ENCODE assay signal across 8 cellular contexts in the genomic region with DNA sequence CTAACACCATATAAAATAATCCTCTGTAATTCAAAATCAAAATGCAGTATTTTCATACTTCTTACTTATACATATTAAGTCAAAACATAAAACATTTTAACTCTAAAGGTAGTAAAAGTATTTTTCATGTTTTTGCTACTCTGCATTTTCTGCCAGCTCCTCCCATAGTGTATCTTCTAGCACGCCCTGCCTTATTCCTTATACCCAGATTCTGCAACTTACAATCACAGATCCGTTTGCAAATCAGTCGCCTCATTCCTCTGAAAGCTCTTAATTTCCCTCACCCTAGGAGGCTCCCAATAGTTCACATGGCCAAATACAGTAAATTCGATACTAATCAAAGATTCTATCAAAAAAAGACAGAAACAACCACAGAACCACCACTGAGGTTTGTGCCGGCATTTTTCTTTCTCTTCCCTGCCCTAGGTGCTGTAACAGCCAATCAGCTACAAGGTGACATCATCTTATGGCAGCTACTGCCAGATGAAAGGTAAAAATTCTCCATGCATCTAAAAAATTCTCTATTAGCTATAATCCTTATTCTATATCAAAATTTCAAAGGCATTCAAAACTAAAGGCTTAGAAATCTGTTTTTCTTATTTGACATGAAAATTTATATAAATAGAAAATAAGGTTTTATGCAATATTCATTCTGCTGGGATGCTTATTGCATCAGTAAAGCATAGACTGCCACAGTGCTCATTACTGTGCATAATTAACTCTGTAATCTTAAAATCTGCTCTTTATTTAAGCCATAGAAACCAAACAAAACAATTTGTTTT.
DNase-seq lines count a peak whose midpoint lies in the region; ATAC-seq, FAIRE-seq and TF ChIP-seq lines count a peak whose summit lies in the region.

No MANE protein-coding gene starts in this region.

- TF ChIP-seq EP300 in Ishikawa (IDR thresholded peaks at IDR 0.05; ENCODE audit: borderline replicate concordance) (no peak), gastroesophageal sphincter (IDR thresholded peaks at IDR 0.05) (no peak)

- H3K36me3 ChIP-seq in gastroesophageal sphincter (peaks cover 0 to 5% of the 10 kb centered on the region in 2 donors), parathyroid adenoma (ENCODE audit: control insufficient read depth, insufficient read depth, low read length) (no peaks in the 10 kb centered on the region)

- no peak overlapping the region for H3K9ac ChIP-seq in parathyroid adenoma

- peak overlapping the region; percentile 10 for H2AFZ ChIP-seq in parathyroid adenoma

- no peak for TF ChIP-seq RAD21 in Ishikawa (IDR thresholded peaks at IDR 0.05; ENCODE audit: low read depth)

- H3K9me3 Mint-ChIP-seq in activated CD8-positive, alpha-beta T cell treated with anti-CD3 and anti-CD28 coated beads, Interleukin-2, amount 10 ng/mL, durations not matched to agents 7 days and 5 days (ENCODE audit: insufficient read depth) = no peaks in the 10 kb centered on the region

- POLR2A ChIA-PET in activated CD8-positive, alpha-beta T cell treated with anti-CD3 and anti-CD28 coated beads, Interleukin-2, amount 10 ng/mL, durations not matched to agents 7 days and 5 days (lab: Charles Lee) = no interaction called here

- FAIRE-seq in RCC 7860 (lab: Jason Lieb, UNC) = no peak

- H3K27me3 ChIP-seq in gastroesophageal sphincter = no peaks in the 10 kb centered on the region
- H3K27me3 ChIP-seq in parathyroid adenoma (ENCODE audit: control insufficient read depth, insufficient read depth, low read length) = no peaks in the 10 kb centered on the region

- 41 to 47% methylated on average over 5 of the region's 5 CpGs for WGBS in gastroesophageal sphincter (ENCODE audit: low coverage in 1 of 2), 2 donors

- TF ChIP-seq CTCF in 22Rv1 (IDR thresholded peaks at IDR 0.05) (no peak), gastroesophageal sphincter (IDR thresholded peaks at IDR 0.05) (no peak), parathyroid adenoma (IDR thresholded peaks at IDR 0.05) (no peak)

- no peak overlapping the region for H3K27ac Mint-ChIP-seq in activated CD8-positive, alpha-beta T cell treated with anti-CD3 and anti-CD28 coated beads, Interleukin-2, amount 10 ng/mL, durations not matched to agents 7 days and 5 days

- H3K36me3 Mint-ChIP-seq in activated CD8-positive, alpha-beta T cell treated with anti-CD3 and anti-CD28 coated beads, Interleukin-2, amount 10 ng/mL, durations not matched to agents 7 days and 5 days (ENCODE audit: low read depth) = peaks cover 3% of the 10 kb centered on the region

- H3K9me3 ChIP-seq in gastroesophageal sphincter = no peaks in the 10 kb centered on the region
- no peaks in the 10 kb centered on the region for H3K9me3 ChIP-seq in parathyroid adenoma (ENCODE audit: control insufficient read depth, low read length)

- H3K27ac ChIP-seq in 22Rv1 (peak overlapping the region; percentile 25), gastroesophageal sphincter (peak overlapping the region in 1 of 4 donors; percentile 34), parathyroid adenoma (no peak overlapping the region)

- H3K4me3 ChIP-seq in gastroesophageal sphincter (peak overlapping the region; percentile 40 to 60), parathyroid adenoma (ENCODE audit: low read depth, low read length) (peak overlapping the region; percentile 17)

- peaks cover 10% of the 10 kb centered on the region for H3K4me1 Mint-ChIP-seq in activated CD8-positive, alpha-beta T cell treated with anti-CD3 and anti-CD28 coated beads, Interleukin-2, amount 10 ng/mL, durations not matched to agents 7 days and 5 days (ENCODE audit: low read depth)

- H3K4me3 Mint-ChIP-seq in activated CD8-positive, alpha-beta T cell treated with anti-CD3 and anti-CD28 coated beads, Interleukin-2, amount 10 ng/mL, durations not matched to agents 7 days and 5 days = peak overlapping the region; percentile 27

- DNase-seq in activated CD8-positive, alpha-beta T cell treated with anti-CD3 and anti-CD28 coated beads, Interleukin-2, amount 10 ng/mL, durations not matched to agents 7 days and 5 days = peak; percentile 60
- no peak for DNase-seq in RCC 7860 (ENCODE audit: low spot score)
- DNase-seq in ureter (ENCODE audit: low spot score) = no peak

- H3K4me1 ChIP-seq in gastroesophageal sphincter (peaks cover 0 to 17% (median 0%) of the 10 kb centered on the region in 3 donors), parathyroid adenoma (no peaks in the 10 kb centered on the region)

- ATAC-seq in activated CD8-positive, alpha-beta T cell treated with anti-CD3 and anti-CD28 coated beads, Interleukin-2, amount 10 ng/mL, durations not matched to agents 7 days and 5 days = peak; percentile 97
- ATAC-seq in gastroesophageal sphincter (peak; percentile 70), HG03139 (IDR thresholded peaks at IDR 0.05; ENCODE audit: unreplicated experiment) (no peak)

- CTCF ChIA-PET in activated CD8-positive, alpha-beta T cell treated with anti-CD3 and anti-CD28 coated beads, Interleukin-2, amount 10 ng/mL, durations not matched to agents 7 days and 5 days (lab: Charles Lee) = interaction anchor here (0.9 to 1.5 kb wide), 4 partner anchors 8 to 142 kb away, joined by 3 to 5 read pairs (median 4); no protein-coding TSS in a partner anchor

- no peak for TF ChIP-seq POLR2A in gastroesophageal sphincter (IDR thresholded peaks at IDR 0.05)

- H3K4me2 ChIP-seq in parathyroid adenoma (ENCODE audit: low read length) = peak overlapping the region; percentile 50

- H3K27me3 Mint-ChIP-seq in activated CD8-positive, alpha-beta T cell treated with anti-CD3 and anti-CD28 coated beads, Interleukin-2, amount 10 ng/mL, durations not matched to agents 7 days and 5 days (ENCODE audit: low read depth) = no peaks in the 10 kb centered on the region

- no peaks in the 10 kb centered on the region for H3K79me2 ChIP-seq in parathyroid adenoma

TF ChIP-seq in Ishikawa, 13 proteins besides CTCF, POLR2A, EP300 and RAD21:
- TF ChIP-seq TEAD4 (IDR thresholded peaks at IDR 0.05) (0 out of 2 replicates have a peak, but pooled peaks have one; percentile 3), YY1 (IDR thresholded peaks at IDR 0.05; ENCODE audit: low read depth) (peak; percentile 63), EGR1 (IDR thresholded peaks at IDR 0.05) (no peak), CREB1 (IDR thresholded peaks at IDR 0.05; ENCODE audit: low read depth) (no peak)
